Comparison of ENCODE assay signal across 10 cellular contexts in the genomic region with DNA sequence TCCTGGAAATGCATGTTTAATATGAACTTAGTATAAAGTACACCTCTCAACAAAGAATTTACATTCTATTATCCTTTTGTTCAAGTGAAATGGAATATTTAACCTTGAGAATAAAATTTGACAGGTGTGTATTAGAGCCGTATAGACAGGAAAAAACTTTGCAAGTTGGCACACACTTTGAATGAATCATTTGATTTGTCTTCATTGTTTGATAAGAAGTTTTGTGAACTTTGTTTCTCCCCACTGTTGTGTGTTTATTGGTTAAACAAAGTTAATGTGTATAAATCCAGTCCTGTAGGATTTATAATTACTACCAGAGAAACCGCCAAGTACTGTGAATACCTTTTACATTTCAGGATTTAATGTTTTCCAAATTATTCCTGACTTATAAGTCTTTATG. TPM values are rescaled to one million over a fixed set of nuclear protein-coding genes. Genes with fewer than 3 reads are reported as not detected.
DNase-seq lines count a peak whose midpoint lies in the region; ATAC-seq, FAIRE-seq and TF ChIP-seq lines count a peak whose summit lies in the region.
"Had no signal": no experiment of that assay in that cellular context is flagged by ENCODE, and none has a peak within 500 bp of the region (broad histone marks: within the 10 kb centered on the region; RNA-seq: fewer than 3 reads in every experiment).

No MANE protein-coding gene starts in this region.

- 63% methylated on average over 2 of the region's 2 CpGs for WGBS in smooth muscle cell (ENCODE audit: low lambda C conversion rate)

- POLR2A ChIA-PET in activated CD8-positive, alpha-beta T cell treated with anti-CD3 and anti-CD28 coated beads for 36 hours (lab: Charles Lee) = no interaction called here
- POLR2A ChIA-PET in activated CD8-positive, alpha-beta T cell treated with anti-CD3 and anti-CD28 coated beads, Interleukin-2, amount 10 ng/mL, durations not matched to agents 7 days and 5 days (lab: Charles Lee) = no interaction called here

- no peak overlapping the region for H3K27ac Mint-ChIP-seq in activated CD8-positive, alpha-beta T cell treated with anti-CD3 and anti-CD28 coated beads for 36 hours
- H3K27ac Mint-ChIP-seq in activated CD8-positive, alpha-beta T cell treated with anti-CD3 and anti-CD28 coated beads, Interleukin-2, amount 10 ng/mL, durations not matched to agents 7 days and 5 days = no peak overlapping the region
- no peak overlapping the region for H3K27ac Mint-ChIP-seq in activated naive CD8-positive, alpha-beta T cell treated with anti-CD3 and anti-CD28 coated beads, Interleukin-2, amount 50 U/mL, for 24 hours
- H3K27ac Mint-ChIP-seq: activated naive CD4-positive, alpha-beta T cell treated with anti-CD3 and anti-CD28 coated beads, Interleukin-2, amount 50 U/mL, for 72 hours had no signal

- peaks cover 5 to 13% of the 10 kb centered on the region in 2 donors for H3K4me1 ChIP-seq in kidney (ENCODE audit: control insufficient read depth in 1 of 2, insufficient read depth in 1 of 2, low read depth in 1 of 2, low read length in 2 of 2)
- H3K4me1 ChIP-seq in smooth muscle cell (ENCODE audit: low read depth) = peaks cover 43% of the 10 kb centered on the region

- H3K79me2 ChIP-seq in smooth muscle cell (ENCODE audit: low read depth) = peaks cover 74% of the 10 kb centered on the region

- H3K4me2 ChIP-seq in smooth muscle cell = peak overlapping the region; percentile 93

- no peak for FAIRE-seq in kidney (lab: Jason Lieb, UNC)

- H3K9me3 ChIP-seq in kidney (ENCODE audit: control insufficient read depth in 1 of 2, low read length in 2 of 2) (no peaks in the 10 kb centered on the region), smooth muscle cell (replicated peaks; ENCODE audit: low read depth) (no peaks in the 10 kb centered on the region)
- H3K9me3 ChIP-seq: uterus had no signal

- no peak for ATAC-seq in activated CD8-positive, alpha-beta T cell treated with anti-CD3 and anti-CD28 coated beads for 36 hours
- no peak for ATAC-seq in activated CD8-positive, alpha-beta T cell treated with anti-CD3 and anti-CD28 coated beads, Interleukin-2, amount 10 ng/mL, durations not matched to agents 7 days and 5 days
- no peak for ATAC-seq in activated naive CD8-positive, alpha-beta T cell treated with anti-CD3 and anti-CD28 coated beads, Interleukin-2, amount 50 U/mL, for 24 hours
- no peak for ATAC-seq in GM21381 (IDR thresholded peaks at IDR 0.05; ENCODE audit: unreplicated experiment)
- ATAC-seq: activated naive CD4-positive, alpha-beta T cell treated with anti-CD3 and anti-CD28 coated beads, Interleukin-2, amount 50 U/mL, for 72 hours had no signal

- H3K36me3 ChIP-seq in kidney (ENCODE audit: control insufficient read depth in 1 of 2, insufficient read depth in 2 of 2, low read length in 2 of 2) (no peaks in the 10 kb centered on the region), smooth muscle cell (ENCODE audit: low read depth) (no peaks in the 10 kb centered on the region)
- H3K36me3 ChIP-seq: uterus had no signal

- H3K9ac ChIP-seq in kidney (ENCODE audit: low read length in 2 of 2) = peak overlapping the region; percentile 51 to 63
- H3K9ac ChIP-seq in smooth muscle cell (ENCODE audit: low read depth) = peak overlapping the region; percentile 7

- CTCF ChIA-PET in activated CD8-positive, alpha-beta T cell treated with anti-CD3 and anti-CD28 coated beads for 36 hours (lab: Charles Lee) = interaction anchor here (0.8 to 2.9 kb wide), 4 partner anchors 56 to 254 kb away, joined by 3 to 11 read pairs (median 5); partner anchors contain the start of gene C1orf52
- CTCF ChIA-PET in activated CD8-positive, alpha-beta T cell treated with anti-CD3 and anti-CD28 coated beads, Interleukin-2, amount 10 ng/mL, durations not matched to agents 7 days and 5 days (lab: Charles Lee) = interaction anchor here (1.3 kb wide), 1 partner anchor 60 kb away, joined by 5 read pairs; the partner anchor contains the start of gene C1orf52

- intact Hi-C loops in activated CD8-positive, alpha-beta T cell treated with anti-CD3 and anti-CD28 coated beads for 36 hours (cut with micrococcal nuclease) = no loop called here
- intact Hi-C loops in kidney (cut with DNase I) = no loop called here

- peak overlapping the region; percentile 90 for H3K4me3 Mint-ChIP-seq in activated CD8-positive, alpha-beta T cell treated with anti-CD3 and anti-CD28 coated beads for 36 hours
- H3K4me3 Mint-ChIP-seq in activated CD8-positive, alpha-beta T cell treated with anti-CD3 and anti-CD28 coated beads, Interleukin-2, amount 10 ng/mL, durations not matched to agents 7 days and 5 days = no peak overlapping the region
- peak overlapping the region; percentile 86 for H3K4me3 Mint-ChIP-seq in activated naive CD8-positive, alpha-beta T cell treated with anti-CD3 and anti-CD28 coated beads, Interleukin-2, amount 50 U/mL, for 24 hours

- peaks cover 20% of the 10 kb centered on the region for H4K20me1 ChIP-seq in smooth muscle cell (ENCODE audit: low read depth)

- H3K4me3 ChIP-seq in kidney (ENCODE audit: low read length in 2 of 2) (peak overlapping the region; percentile 89 to 96), smooth muscle cell (peak overlapping the region; percentile 92)

- no peaks in the 10 kb centered on the region for H3K27me3 ChIP-seq in smooth muscle cell (ENCODE audit: low read depth)
- H3K27me3 ChIP-seq: uterus had no signal

- H3K9me3 Mint-ChIP-seq in activated CD8-positive, alpha-beta T cell treated with anti-CD3 and anti-CD28 coated beads for 36 hours = no peaks in the 10 kb centered on the region
- no peaks in the 10 kb centered on the region for H3K9me3 Mint-ChIP-seq in activated CD8-positive, alpha-beta T cell treated with anti-CD3 and anti-CD28 coated beads, Interleukin-2, amount 10 ng/mL, durations not matched to agents 7 days and 5 days (ENCODE audit: insufficient read depth)
- H3K9me3 Mint-ChIP-seq in activated naive CD8-positive, alpha-beta T cell treated with anti-CD3 and anti-CD28 coated beads, Interleukin-2, amount 50 U/mL, for 24 hours = no peaks in the 10 kb centered on the region
- H3K9me3 Mint-ChIP-seq: activated naive CD4-positive, alpha-beta T cell treated with anti-CD3 and anti-CD28 coated beads, Interleukin-2, amount 50 U/mL, for 72 hours had no signal

- DNase-seq in activated CD8-positive, alpha-beta T cell treated with anti-CD3 and anti-CD28 coated beads for 36 hours = no peak
- DNase-seq in activated CD8-positive, alpha-beta T cell treated with anti-CD3 and anti-CD28 coated beads, Interleukin-2, amount 10 ng/mL, durations not matched to agents 7 days and 5 days = no peak
- no peak for DNase-seq in activated naive CD8-positive, alpha-beta T cell treated with anti-CD3 and anti-CD28 coated beads, Interleukin-2, amount 50 U/mL, for 24 hours
- DNase-seq in kidney = no peak
- no peak for DNase-seq in smooth muscle cell (lab: John Stamatoyannopoulos, UW; ENCODE audit: unreplicated experiment)
- DNase-seq in NCI-H748 (lab: John Stamatoyannopoulos, UW; ENCODE audit: unreplicated experiment) = no peak
- no peak for DNase-seq in stimulated activated CD4-positive, alpha-beta T cell treated with anti-CD3 and anti-CD28 coated beads, Interleukin-1b, Interleukin-23, amount 100 ng/mL, for 48 hours
- DNase-seq: uterus had no signal

- no peak overlapping the region for H2AFZ ChIP-seq in smooth muscle cell (ENCODE audit: low read depth)

- no peaks in the 10 kb centered on the region for H3K27me3 Mint-ChIP-seq in activated CD8-positive, alpha-beta T cell treated with anti-CD3 and anti-CD28 coated beads for 36 hours
- no peaks in the 10 kb centered on the region for H3K27me3 Mint-ChIP-seq in activated CD8-positive, alpha-beta T cell treated with anti-CD3 and anti-CD28 coated beads, Interleukin-2, amount 10 ng/mL, durations not matched to agents 7 days and 5 days (ENCODE audit: low read depth)
- peaks cover 5% of the 10 kb centered on the region for H3K27me3 Mint-ChIP-seq in activated naive CD8-positive, alpha-beta T cell treated with anti-CD3 and anti-CD28 coated beads, Interleukin-2, amount 50 U/mL, for 24 hours

- peaks cover 4% of the 10 kb centered on the region for H3K36me3 Mint-ChIP-seq in activated CD8-positive, alpha-beta T cell treated with anti-CD3 and anti-CD28 coated beads for 36 hours (ENCODE audit: low read depth)
- H3K36me3 Mint-ChIP-seq in activated CD8-positive, alpha-beta T cell treated with anti-CD3 and anti-CD28 coated beads, Interleukin-2, amount 10 ng/mL, durations not matched to agents 7 days and 5 days (ENCODE audit: low read depth) = peaks cover 2% of the 10 kb centered on the region
- H3K36me3 Mint-ChIP-seq in activated naive CD8-positive, alpha-beta T cell treated with anti-CD3 and anti-CD28 coated beads, Interleukin-2, amount 50 U/mL, for 24 hours (ENCODE audit: low read depth) = peaks cover 4% of the 10 kb centered on the region

- peaks cover 26% of the 10 kb centered on the region for H3K4me1 Mint-ChIP-seq in activated CD8-positive, alpha-beta T cell treated with anti-CD3 and anti-CD28 coated beads for 36 hours (ENCODE audit: low read depth)
- peaks cover 25% of the 10 kb centered on the region for H3K4me1 Mint-ChIP-seq in activated CD8-positive, alpha-beta T cell treated with anti-CD3 and anti-CD28 coated beads, Interleukin-2, amount 10 ng/mL, durations not matched to agents 7 days and 5 days (ENCODE audit: low read depth)
- H3K4me1 Mint-ChIP-seq in activated naive CD8-positive, alpha-beta T cell treated with anti-CD3 and anti-CD28 coated beads, Interleukin-2, amount 50 U/mL, for 24 hours = peaks cover 23% of the 10 kb centered on the region

- peaks cover 3% of the 10 kb centered on the region for H3F3A ChIP-seq in smooth muscle cell (ENCODE audit: low read depth)

- no peak overlapping the region for H3K27ac ChIP-seq in kidney (ENCODE audit: low read depth in 2 of 2, low read length in 2 of 2)
- H3K27ac ChIP-seq in smooth muscle cell (ENCODE audit: low read depth) = no peak overlapping the region

- TF ChIP-seq CTCF in activated CD8-positive, alpha-beta T cell treated with anti-CD3 and anti-CD28 coated beads for 36 hours (IDR thresholded peaks at IDR 0.05) = no peak
- no peak for TF ChIP-seq CTCF in kidney (IDR thresholded peaks at IDR 0.05; ENCODE audit: borderline replicate concordance, extremely low read depth, insufficient read depth)
- no peak for TF ChIP-seq CTCF in smooth muscle cell (IDR thresholded peaks at IDR 0.05; ENCODE audit: borderline replicate concordance, insufficient read depth, poor library complexity, severe bottlenecking)

RNA-seq across cellular contexts. Expression of gene SYDE2, which starts 2.0 kb away (rescaled TPM):
- total RNA-seq in activated CD8-positive, alpha-beta T cell treated with anti-CD3 and anti-CD28 coated beads for 36 hours = 1 to 10 TPM; 4.8 to 5.2 TPM
- total RNA-seq in activated CD8-positive, alpha-beta T cell treated with anti-CD3 and anti-CD28 coated beads, Interleukin-2, amount 10 ng/mL, durations not matched to agents 7 days and 5 days = 1 to 10 TPM; 1.9 to 2.6 TPM
- total RNA-seq in kidney = 7.0 TPM
- polyA plus RNA-seq in kidney (ENCODE audit: insufficient read depth, low read depth, low replicate concordance) = 1.3 TPM
- 9.1 and 9.8 TPM in 2 replicates for total RNA-seq in smooth muscle cell
- 4.6 and 4.9 TPM in 2 replicates for polyA plus RNA-seq in smooth muscle cell
